ENCODE assay signal across 24 cellular contexts in the genomic region with DNA sequence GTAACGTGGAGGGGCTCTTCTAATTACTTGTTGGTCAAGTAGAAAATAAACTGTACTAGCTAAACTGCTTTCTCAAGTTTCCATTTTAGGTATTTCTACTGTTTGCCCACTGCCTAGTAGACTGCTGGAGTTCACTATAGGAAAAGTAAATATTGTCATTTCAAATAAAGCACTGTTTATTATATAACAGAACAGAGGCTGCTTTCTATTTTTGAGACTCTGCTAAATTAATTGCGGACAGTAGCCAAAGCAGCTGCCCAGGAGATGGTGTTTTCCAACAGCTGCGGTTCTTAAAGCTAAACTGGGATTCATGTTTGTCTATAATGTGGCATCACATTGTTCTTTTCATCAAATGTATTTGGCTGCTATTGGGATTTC. TPM values are rescaled to one million over a fixed set of nuclear protein-coding genes. Genes with fewer than 3 reads are reported as not detected.
A peak's percentile ranks its signal among the peaks of the same experiment; 100 is the strongest.
DNase-seq lines count a peak whose midpoint lies in the region; ATAC-seq, FAIRE-seq and TF ChIP-seq lines count a peak whose summit lies in the region.
"Had no signal": no experiment of that assay in that cellular context is flagged by ENCODE, and none has a peak within 500 bp of the region (broad histone marks: within the 10 kb centered on the region; RNA-seq: fewer than 3 reads in every experiment).

No MANE protein-coding gene starts in this region.

- H3K9ac ChIP-seq in HepG2 (ENCODE audit: insufficient read depth, low read depth, low read length) = no peak overlapping the region
- H3K9ac ChIP-seq: KMS-11 had no signal

- 0 out of 2 replicates have a peak, but pooled peaks have one; percentile 9 for TF ChIP-seq CTCF in HepG2 (CRISPR knock-in tag; IDR thresholded peaks at IDR 0.05)
- TF ChIP-seq CTCF in right lobe of liver (IDR thresholded peaks at IDR 0.05) = no peak

- CTCF ChIA-PET in HepG2 (lab: Yijun Ruan, JAX; ENCODE audit: low intra/inter-chr PET ratio, low total read pairs) = no interaction called here

- WGBS in HepG2 (ENCODE audit: low lambda C conversion rate) = 0% methylated on average over 3 of the region's 3 CpGs
- 61% methylated on average over 3 of the region's 3 CpGs for WGBS in right lobe of liver (ENCODE audit: insufficient coverage, low coverage, low lambda C conversion rate, missing lambda C conversion rate)

- TF ChIP-seq EP300 in HepG2 (IDR thresholded peaks at IDR 0.05; ENCODE audit: low read depth in 2 of 2, low read length in 2 of 2) (peak in 1 of 2 experiments; percentile 78; a peak in 2 of 4 replicates), HepG2 (CRISPR knock-in tag; IDR thresholded peaks at IDR 0.05; ENCODE audit: borderline replicate concordance) (no peak)

- peak overlapping the region; percentile 32 for H3K27ac ChIP-seq in HepG2 (ENCODE audit: extremely low read length, insufficient read depth, low read length)
- H3K27ac ChIP-seq in right lobe of liver = no peak overlapping the region
- H3K27ac ChIP-seq: colonic mucosa, KMS-11, RWPE1, testis had no signal

- peak; percentile 93 for ATAC-seq in HepG2
- ATAC-seq in right lobe of liver = no peak
- ATAC-seq in left cardiac atrium = no peak
- ATAC-seq: activated CD8-positive, alpha-beta memory T cell treated with anti-CD3 and anti-CD28 coated beads, Interleukin-2, amount 10 ng/mL, durations not matched to agents 7 days and 5 days; left lobe of liver; T-cell had no signal

- H3K36me3 ChIP-seq in HepG2 (replicated peaks in 1 of 2; ENCODE audit: control insufficient read depth in 1 of 2, insufficient read depth in 2 of 2, low read length in 2 of 2) (no peaks in the 10 kb centered on the region), right lobe of liver (no peaks in the 10 kb centered on the region)
- H3K36me3 ChIP-seq: colonic mucosa had no signal

- H3K27me3 ChIP-seq in HepG2 (ENCODE audit: control insufficient read depth in 1 of 2, insufficient read depth in 2 of 2, low read length in 2 of 2) = no peaks in the 10 kb centered on the region
- no peaks in the 10 kb centered on the region for H3K27me3 ChIP-seq in right lobe of liver

- TF ChIP-seq POLR2A in HepG2 (IDR thresholded peaks at IDR 0.05; ENCODE audit: insufficient read depth in 1 of 2, low read depth in 2 of 2, low read length in 2 of 2) (no peak), right lobe of liver (IDR thresholded peaks at IDR 0.05) (no peak)

- no peak overlapping the region for H2AFZ ChIP-seq in HepG2 (ENCODE audit: low read length)

- H3K4me1 ChIP-seq in HepG2 (ENCODE audit: insufficient read depth, low read length) (peaks cover 29% of the 10 kb centered on the region), right lobe of liver (no peaks in the 10 kb centered on the region)
- H3K4me1 ChIP-seq: colonic mucosa, testis had no signal

- in situ Hi-C loops in HepG2 (cut with HindIII; ENCODE audit: extremely low pct_ligation_motif_present, low pct_unique_long_range_greater_than_20kb) (no loop called here), SK-MEL-5 (cut with HindIII; ENCODE audit: low pct_unique_long_range_greater_than_20kb, low sequenced_read_pairs) (no loop called here)

- H4K20me1 ChIP-seq in HepG2 (ENCODE audit: insufficient read depth, low read length) = no peaks in the 10 kb centered on the region

- intact Hi-C loops in HepG2 (cut with micrococcal nuclease; ENCODE audit: unreplicated experiment) (no loop called here), right lobe of liver (cut with DNase I) (no loop called here), left cardiac atrium (cut with DNase I) (no loop called here)

- DNase-seq in HepG2 (ENCODE audit: low spot score) (peak; percentile 74), right lobe of liver (no peak), NCI-H2196 (lab: John Stamatoyannopoulos, UW; ENCODE audit: unreplicated experiment) (peak; percentile 67), SK-MEL-5 (ENCODE audit: low read depth, low spot score) (peak; percentile 30), NCI-H187 (lab: John Stamatoyannopoulos, UW) (no peak), left cardiac atrium (no peak), HuH-7.5 (ENCODE audit: low spot score) (no peak), HuH-7 (ENCODE audit: low spot score) (no peak)
- DNase-seq: activated CD4-positive, alpha-beta T cell treated with anti-CD3 and anti-CD28 coated beads for 48 hours; activated CD8-positive, alpha-beta memory T cell treated with anti-CD3 and anti-CD28 coated beads, Interleukin-2, amount 10 ng/mL, durations not matched to agents 7 days and 5 days; activated naive CD8-positive, alpha-beta T cell treated with anti-CD3 and anti-CD28 coated beads, Interleukin-2, amount 10 ng/mL, durations not matched to agents 7 days and 5 days; colonic mucosa; HFFc6; midbrain; NCI-H1436 treated with DMSO at 0.1 percent for 48 hours; NK-92 treated with Interleukin-12 subunit alpha and Interleukin-12 subunit beta, amount 100 ng/mL, for 24 hours; retina; T-cell; testis had no signal

- H3K4me3 ChIP-seq in HepG2 (replicated peaks in 1 of 3; ENCODE audit: insufficient read depth in 1 of 3, low read depth in 2 of 3, low read length in 3 of 3) (peak overlapping the region in 2 of 3 experiments; percentile 34 to 52; a peak in 3 of 6 replicates), right lobe of liver (no peak overlapping the region)
- H3K4me3 ChIP-seq: colonic mucosa, testis had no signal

- H3K4me2 ChIP-seq in HepG2 (ENCODE audit: low read depth, low read length) = peak overlapping the region; percentile 63
- H3K4me2 ChIP-seq: KMS-11 had no signal

- TF ChIP-seq RAD21 in HepG2 (CRISPR knock-in tag; IDR thresholded peaks at IDR 0.05) = no peak

- no peaks in the 10 kb centered on the region for H3K9me3 ChIP-seq in HepG2 (ENCODE audit: low read length)
- peaks cover 0 to 8% (median 0%) of the 10 kb centered on the region in 4 donors for H3K9me3 ChIP-seq in right lobe of liver
- H3K9me3 ChIP-seq: colonic mucosa, testis had no signal

- POLR2A ChIA-PET in HepG2 (lab: Yijun Ruan, JAX) = interaction anchor here (0.7 to 1.4 kb wide), 4 partner anchors 8 to 57 kb away, joined by 3 to 5 read pairs (median 4); no protein-coding TSS in a partner anchor

- FAIRE-seq in HepG2 (lab: Jason Lieb, UNC) = peak; percentile 30
- FAIRE-seq: endometrium, GM18507 had no signal

- no peaks in the 10 kb centered on the region for H3K79me2 ChIP-seq in HepG2 (ENCODE audit: insufficient read depth, low read length)

- no TSS peak for BruUV-seq in HepG2 (replicated peaks; lab: Mats Ljungman, UMichigan)

RNA-seq across cellular contexts. Expression of a gene that starts 15.9 kb away (rescaled TPM):
- 6.5 and 6.8 TPM in 2 replicates for total RNA-seq in HepG2 (2016; rRNA removed; fragmentation: Illumina TruSeq; extraction: Trizol)
- 2.6 and 3.0 TPM in 2 replicates for total RNA-seq in HepG2 (2016; cell fraction: cytosol; rRNA removed; fragmentation: Illumina TruSeq; extraction: Trizol; ENCODE audit: low read depth)
- total RNA-seq in HepG2 (2016; cell fraction: insoluble cytoplasmic fraction; rRNA removed; fragmentation: Illumina TruSeq; extraction: Trizol) = 5.9 and 6.3 TPM in 2 replicates
- total RNA-seq in HepG2 (2016; cell fraction: membrane; rRNA removed; fragmentation: Illumina TruSeq; extraction: Trizol) = 6.9 and 7.5 TPM in 2 replicates
- 4.9 and 6.0 TPM in 2 replicates for total RNA-seq in HepG2 (2016; cell fraction: nucleus; rRNA removed; fragmentation: Illumina TruSeq; extraction: Trizol)
- polyA plus RNA-seq in HepG2 (2011; rRNA removed) = 1.3 and 1.7 TPM in 2 replicates
- polyA plus RNA-seq in HepG2 (2011; cell fraction: cytosol; rRNA removed) = 1.2 and 1.8 TPM in 2 replicates
- polyA plus RNA-seq in HepG2 (2011; cell fraction: nucleus; rRNA removed) = 2.7 and 3.5 TPM in 2 replicates
- polyA plus RNA-seq in HepG2 (2012) = 3.0 and 3.1 TPM in 2 replicates
- polyA plus RNA-seq in HepG2 (2016; cell fraction: cytosol; fragmentation: Illumina TruSeq; extraction: Trizol; ENCODE audit: low read depth) = 1.1 and 1.3 TPM in 2 replicates
- 6.3 and 7.8 TPM in 2 replicates for polyA plus RNA-seq in HepG2 (2016; cell fraction: insoluble cytoplasmic fraction; fragmentation: Illumina TruSeq; extraction: Trizol; ENCODE audit: low read depth)
- 2.3 and 2.7 TPM in 2 replicates for polyA plus RNA-seq in HepG2 (2016; cell fraction: membrane; fragmentation: Illumina TruSeq; extraction: Trizol; ENCODE audit: low read depth)
- polyA plus RNA-seq in HepG2 (2016; cell fraction: nucleus; fragmentation: Illumina TruSeq; extraction: Trizol; ENCODE audit: insufficient read depth, low read depth) = 6.4 and 7.6 TPM in 2 replicates
- polyA minus RNA-seq in HepG2 (2011; rRNA and poly(A)+ RNA removed; ENCODE audit: low replicate concordance) = 1.5 and 4.6 TPM in 2 replicates
- polyA minus RNA-seq in HepG2 (2011; cell fraction: cytosol; rRNA and poly(A)+ RNA removed) = 2.3 and 3.2 TPM in 2 replicates
- polyA minus RNA-seq in HepG2 (2011; cell fraction: nucleus; rRNA and poly(A)+ RNA removed) = 7.1 and 8.3 TPM in 2 replicates
- not detected for total RNA-seq in right lobe of liver
- 2.3 and 3.3 TPM in 2 replicates for total RNA-seq in SK-MEL-5 (2014; rRNA removed; shearing (Covaris generic))
- polyA plus RNA-seq in SK-MEL-5 (2015; cell fraction: cytosol; rRNA removed) = 3.9 and 5.2 TPM in 2 replicates
- polyA plus RNA-seq in SK-MEL-5 (2015; cell fraction: nucleus; rRNA removed) = 1.2 and 3.3 TPM in 2 replicates
- total RNA-seq in left cardiac atrium = under 1 TPM; 0.24 to 0.77 TPM
- total RNA-seq: activated naive CD8-positive, alpha-beta T cell treated with anti-CD3 and anti-CD28 coated beads, Interleukin-2, amount 10 ng/mL, durations not matched to agents 7 days and 5 days; colonic mucosa; left lobe of liver had no signal

RNA-seq across cellular contexts. Expression of a gene that starts 59.0 kb away (rescaled TPM):
- total RNA-seq in HepG2 (2016; rRNA removed; fragmentation: Illumina TruSeq; extraction: Trizol) = 6.0 and 6.7 TPM in 2 replicates
- total RNA-seq in HepG2 (2016; cell fraction: cytosol; rRNA removed; fragmentation: Illumina TruSeq; extraction: Trizol; ENCODE audit: low read depth) = 0.35 and 0.51 TPM in 2 replicates
- total RNA-seq in HepG2 (2016; cell fraction: insoluble cytoplasmic fraction; rRNA removed; fragmentation: Illumina TruSeq; extraction: Trizol) = 5.4 and 5.9 TPM in 2 replicates
- total RNA-seq in HepG2 (2016; cell fraction: membrane; rRNA removed; fragmentation: Illumina TruSeq; extraction: Trizol) = 2.6 and 3.0 TPM in 2 replicates
- 5.0 and 6.1 TPM in 2 replicates for total RNA-seq in HepG2 (2016; cell fraction: nucleus; rRNA removed; fragmentation: Illumina TruSeq; extraction: Trizol)
- polyA plus RNA-seq in HepG2 (2011; rRNA removed) = 4.5 and 5.0 TPM in 2 replicates
- polyA plus RNA-seq in HepG2 (2011; cell fraction: cytosol; rRNA removed) = 2.4 and 3.0 TPM in 2 replicates
- 4.1 and 4.4 TPM in 2 replicates for polyA plus RNA-seq in HepG2 (2011; cell fraction: nucleus; rRNA removed)
- 3.2 and 3.9 TPM in 2 replicates for polyA plus RNA-seq in HepG2 (2012)
- polyA plus RNA-seq in HepG2 (2016; cell fraction: cytosol; fragmentation: Illumina TruSeq; extraction: Trizol; ENCODE audit: low read depth) = 0.10 and 0.14 TPM in 2 replicates
- 2.9 and 5.1 TPM in 2 replicates for polyA plus RNA-seq in HepG2 (2016; cell fraction: insoluble cytoplasmic fraction; fragmentation: Illumina TruSeq; extraction: Trizol; ENCODE audit: low read depth)
- polyA plus RNA-seq in HepG2 (2016; cell fraction: membrane; fragmentation: Illumina TruSeq; extraction: Trizol; ENCODE audit: low read depth) = 0.61 and 0.83 TPM in 2 replicates
- 5.3 and 7.3 TPM in 2 replicates for polyA plus RNA-seq in HepG2 (2016; cell fraction: nucleus; fragmentation: Illumina TruSeq; extraction: Trizol; ENCODE audit: insufficient read depth, low read depth)
- polyA minus RNA-seq in HepG2 (2011; rRNA and poly(A)+ RNA removed; ENCODE audit: low replicate concordance) = 8.9 and 18.4 TPM in 2 replicates
- polyA minus RNA-seq in HepG2 (2011; cell fraction: cytosol; rRNA and poly(A)+ RNA removed) = 5.5 and 6.8 TPM in 2 replicates
- 5.7 and 8.0 TPM in 2 replicates for polyA minus RNA-seq in HepG2 (2011; cell fraction: nucleus; rRNA and poly(A)+ RNA removed)
- under 1 TPM in 5 of 6 experiments, not detected in 1; 0.04 to 0.43 (median 0.23) TPM for total RNA-seq in right lobe of liver
- total RNA-seq in SK-MEL-5 (2014; rRNA removed; shearing (Covaris generic)) = 3.9 and 4.7 TPM in 2 replicates
- polyA plus RNA-seq in SK-MEL-5 (2015; cell fraction: cytosol; rRNA removed) = 5.3 and 8.1 TPM in 2 replicates
- 6.8 and 10.7 TPM in 2 replicates for polyA plus RNA-seq in SK-MEL-5 (2015; cell fraction: nucleus; rRNA removed)
- total RNA-seq in left cardiac atrium = 1 to 10 TPM; 3.3 to 3.8 TPM

Comparison
In these comparisons a context has a peak if more than half of its experiments do, and no peak if none do; other contexts are left out.
1. DNase-seq: peak in HepG2 (single experiment), NCI-H2196 (single experiment) and SK-MEL-5 (single experiment); none in right lobe of liver (0 of 3), NCI-H187 (0 of 2), left cardiac atrium (single experiment), HuH-7.5 (single experiment) and HuH-7 (single experiment).
2. H3K4me3 ChIP-seq: peak in HepG2 (2 of 3); none in right lobe of liver (0 of 3).